Comparison of ENCODE assay signal across 26 cellular contexts in the genomic region with DNA sequence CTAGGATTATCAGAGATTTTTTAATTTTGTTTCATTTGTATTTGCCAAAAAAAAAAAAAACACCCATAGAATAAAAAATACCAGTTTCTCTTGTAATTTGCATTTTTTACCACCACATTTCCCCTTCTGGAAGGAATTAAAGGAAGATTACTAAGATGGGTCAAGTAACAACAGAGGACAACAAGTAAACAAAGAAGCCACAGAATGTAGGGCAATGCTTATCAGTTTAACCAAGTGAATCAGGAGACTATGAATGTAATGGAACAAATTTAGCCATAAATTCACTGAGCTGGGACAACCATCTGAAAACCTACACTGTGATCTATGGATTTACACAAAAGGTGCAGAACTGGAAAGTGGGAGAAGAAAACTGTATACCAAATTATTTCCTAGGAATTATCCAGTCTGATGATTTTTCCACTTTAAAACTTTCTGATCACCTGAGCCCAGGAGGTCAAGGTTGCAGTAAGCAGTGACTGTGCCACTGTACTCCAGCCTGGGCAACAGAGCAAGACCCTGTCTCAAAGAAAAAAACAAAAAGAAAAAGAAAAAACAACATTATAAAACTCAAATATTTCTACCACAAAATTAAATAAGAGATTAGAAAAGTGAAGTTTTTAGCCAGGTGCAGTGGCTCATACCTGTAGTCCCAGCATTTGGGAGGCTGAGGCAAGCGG. TPM values are rescaled to one million over a fixed set of nuclear protein-coding genes. Genes with fewer than 3 reads are reported as not detected.
DNase-seq lines count a peak whose midpoint lies in the region; ATAC-seq, FAIRE-seq and TF ChIP-seq lines count a peak whose summit lies in the region.
"Had no signal": no experiment of that assay in that cellular context is flagged by ENCODE, and none has a peak within 500 bp of the region (broad histone marks: within the 10 kb centered on the region; RNA-seq: fewer than 3 reads in every experiment).

No MANE protein-coding gene starts in this region.

- H3K9me3 Mint-ChIP-seq in astrocyte (ENCODE audit: unreplicated experiment): peaks cover 2% of the 10 kb centered on the region
- H3K9me3 Mint-ChIP-seq in immature natural killer cell: no peaks in the 10 kb centered on the region
- H3K9me3 Mint-ChIP-seq: T-helper 1 cell treated with Interleukin-12 subunit alpha and Interleukin-12 subunit beta and Interleukin-4 antibody, amounts not matched to agents 30 μg/mL and 1 μg/mL, for 36 hours had no signal

- no peak overlapping the region for H3K27ac Mint-ChIP-seq in astrocyte (ENCODE audit: unreplicated experiment)
- peak overlapping the region in 1 of 6 donors; percentile 62 for H3K27ac Mint-ChIP-seq in immature natural killer cell
- H3K27ac Mint-ChIP-seq: nephron; T-helper 1 cell treated with Interleukin-12 subunit alpha and Interleukin-12 subunit beta and Interleukin-4 antibody, amounts not matched to agents 30 μg/mL and 1 μg/mL, for 36 hours; type B pancreatic cell had no signal

- H3K4me2 ChIP-seq in astrocyte (ENCODE audit: low read length): no peak overlapping the region

- peaks cover 8% of the 10 kb centered on the region for H4K20me1 ChIP-seq in astrocyte (ENCODE audit: insufficient read depth, low read length)

- TF ChIP-seq CTCF in astrocyte (IDR thresholded peaks at IDR 0.05; ENCODE audit: insufficient read depth, low read depth, low read length): no peak

- peaks cover 4% of the 10 kb centered on the region for H3K79me2 ChIP-seq in astrocyte (ENCODE audit: insufficient read depth, low read length)

- H3K9ac ChIP-seq in astrocyte (ENCODE audit: low read length): no peak overlapping the region

- no peak overlapping the region for H2AFZ ChIP-seq in astrocyte (ENCODE audit: low read depth, low read length)

- H3K9me3 ChIP-seq in astrocyte (ENCODE audit: insufficient read depth, low read depth, low read length): no peaks in the 10 kb centered on the region
- H3K9me3 ChIP-seq: BE2C, MG63, ovary, right atrium auricular region had no signal

- DNase-seq in COLO829 (ENCODE audit: low spot score) (peak; percentile 60), astrocyte (ENCODE audit: low read depth) (peak; percentile 38), myocyte (ENCODE audit: low read depth) (peak; percentile 12), NCI-H2196 (lab: John Stamatoyannopoulos, UW; ENCODE audit: unreplicated experiment) (no peak), immature natural killer cell (no peak), A172 (ENCODE audit: low spot score) (no peak)
- DNase-seq: activated CD4-positive, alpha-beta T cell treated with anti-CD3 and anti-CD28 coated beads, Interleukin-2, amount 50 U/mL, for 1 hour; activated CD8-positive, alpha-beta memory T cell treated with anti-CD3 and anti-CD28 coated beads, Interleukin-2, amount 50 U/mL, for 4 hours; BE2C; effector CD4-positive, alpha-beta T cell; MG63; NCI-H2081; NCI-H345; NCI-H774; ovary; WERI-Rb-1 had no signal

- no peaks in the 10 kb centered on the region for H3K27me3 Mint-ChIP-seq in astrocyte (ENCODE audit: low read depth, unreplicated experiment)
- no peaks in the 10 kb centered on the region for H3K27me3 Mint-ChIP-seq in immature natural killer cell (ENCODE audit: low read depth in 3 of 3)
- H3K27me3 Mint-ChIP-seq: type B pancreatic cell had no signal

- no peaks in the 10 kb centered on the region for H3K36me3 ChIP-seq in astrocyte (ENCODE audit: insufficient read depth, low read length)
- H3K36me3 ChIP-seq: BE2C, MG63, ovary, right atrium auricular region, WERI-Rb-1 had no signal

- H3K36me3 Mint-ChIP-seq in astrocyte (ENCODE audit: low read depth, unreplicated experiment) (peaks cover 2% of the 10 kb centered on the region), immature natural killer cell (peaks cover 0 to 6% (median 5%) of the 10 kb centered on the region in 3 donors)

- H3K27ac ChIP-seq in astrocyte (ENCODE audit: low read depth, low read length): no peak overlapping the region
- H3K27ac ChIP-seq: epithelial cell of prostate, ovary, right atrium auricular region, RWPE1, SK-N-MC, WERI-Rb-1 had no signal

- no peaks in the 10 kb centered on the region for H3K27me3 ChIP-seq in astrocyte (ENCODE audit: insufficient read depth, low read length)
- H3K27me3 ChIP-seq: BE2C, MG63, ovary, right atrium auricular region had no signal

- H3K4me3 ChIP-seq in astrocyte (ENCODE audit: insufficient read depth, low read depth, low read length): no peak overlapping the region
- H3K4me3 ChIP-seq: MG63, ovary, right atrium auricular region, SK-N-MC had no signal

- H3K4me1 ChIP-seq in astrocyte (ENCODE audit: insufficient read depth, low read length): no peaks in the 10 kb centered on the region
- H3K4me1 ChIP-seq: BE2C, right atrium auricular region had no signal

- no peaks in the 10 kb centered on the region for H3K4me1 Mint-ChIP-seq in astrocyte (ENCODE audit: low read depth, unreplicated experiment)
- peaks cover 38 to 59% of the 10 kb centered on the region in 2 donors for H3K4me1 Mint-ChIP-seq in immature natural killer cell
- H3K4me1 Mint-ChIP-seq: nephron had no signal

- no peak for FAIRE-seq in astrocyte (lab: Jason Lieb, UNC)
- FAIRE-seq: frontal cortex had no signal

- H3K4me3 Mint-ChIP-seq in astrocyte (ENCODE audit: unreplicated experiment) (no peak overlapping the region), immature natural killer cell (no peak overlapping the region)
- H3K4me3 Mint-ChIP-seq: nephron; T-helper 1 cell treated with Interleukin-12 subunit alpha and Interleukin-12 subunit beta and Interleukin-4 antibody, amounts not matched to agents 30 μg/mL and 1 μg/mL, for 36 hours; type B pancreatic cell had no signal

- peak; percentile 41 for ATAC-seq in HG02610 (IDR thresholded peaks at IDR 0.05; ENCODE audit: unreplicated experiment)
- ATAC-seq: left lobe of liver had no signal

RNA-seq across cellular contexts. Expression of gene LRBA, which starts 32.4 kb away (rescaled TPM):
- total RNA-seq in astrocyte: 24.2 and 25.3 TPM in 2 replicates
- 52.8 and 57.8 TPM in 2 replicates for total RNA-seq in myocyte
- 14.1 TPM for polyA plus RNA-seq in myocyte (2012)
- 10 to 100 TPM; 18.1 to 25.3 (median 19.6) TPM for polyA plus RNA-seq in immature natural killer cell
- total RNA-seq in A172 (2014; rRNA removed; shearing (Covaris generic)): 25.9 and 27.4 TPM in 2 replicates

Comparison
In these comparisons a context has a peak if more than half of its experiments do, and no peak if none do; other contexts are left out.
1. DNase-seq: peak in COLO829 (single experiment), astrocyte (single experiment) and myocyte (single experiment); none in NCI-H2196 (single experiment), immature natural killer cell (0 of 3) and A172 (single experiment).